In genomic region chr14:68718033-68718725, GRCh38 we compare ENCODE assay signal across 10 cellular contexts.
DNase-seq lines count a peak whose midpoint lies in the region; ATAC-seq, FAIRE-seq and TF ChIP-seq lines count a peak whose summit lies in the region.
"Had no signal": no experiment of that assay in that cellular context is flagged by ENCODE, and none has a peak within 500 bp of the region (broad histone marks: within the 10 kb centered on the region; RNA-seq: fewer than 3 reads in every experiment).

No MANE protein-coding gene starts in this region.

- H4K20me1 ChIP-seq in keratinocyte (ENCODE audit: control insufficient read depth, extremely low read depth, insufficient read depth, low read length), result no peaks in the 10 kb centered on the region

- H3K27me3 ChIP-seq in keratinocyte (ENCODE audit: control insufficient read depth, extremely low read depth, insufficient read depth, low read length), result no peaks in the 10 kb centered on the region
- H3K27me3 ChIP-seq in testis, result no peaks in the 10 kb centered on the region
- no peaks in the 10 kb centered on the region for H3K27me3 ChIP-seq in heart right ventricle
- H3K27me3 ChIP-seq: SJCRH30 had no signal

- H3K79me2 ChIP-seq in keratinocyte (ENCODE audit: control insufficient read depth, insufficient read depth, low read length), result no peaks in the 10 kb centered on the region

- H3K4me1 ChIP-seq in keratinocyte (ENCODE audit: control insufficient read depth, extremely low read depth, insufficient read depth, low read length), result no peaks in the 10 kb centered on the region
- H3K4me1 ChIP-seq in testis, result peaks cover 6% of the 10 kb centered on the region
- peaks cover 0 to 55% (median 9%) of the 10 kb centered on the region in 9 donors for H3K4me1 ChIP-seq in heart right ventricle

- no peak overlapping the region for H3K9ac ChIP-seq in keratinocyte (ENCODE audit: control insufficient read depth, extremely low read depth, insufficient read depth, low read length)

- DNase-seq in stimulated activated CD4-positive, alpha-beta T cell treated with anti-CD3 and anti-CD28 coated beads, Interleukin-1b, Interleukin-23, amount 100 ng/mL, for 48 hours, result peak; percentile 13
- DNase-seq in stimulated activated CD4-positive, alpha-beta T cell treated with anti-CD3 and anti-CD28 coated beads, Interleukin-2, amount 100 ng/mL, for 48 hours, result no peak
- DNase-seq in T-helper 17 cell (no peak), keratinocyte (ENCODE audit: low read depth, low spot score) (no peak), testis (no peak), heart right ventricle (no peak)

- H3K9me1 ChIP-seq in keratinocyte (ENCODE audit: control insufficient read depth, extremely low read depth, insufficient read depth, low read length), result no peaks in the 10 kb centered on the region

- H3K27me3 Mint-ChIP-seq in T-helper 17 cell, result no peaks in the 10 kb centered on the region

- no peak for TF ChIP-seq POLR2A in testis (IDR thresholded peaks at IDR 0.05)

- dilution Hi-C loops in keratinocyte (cut with MboI; ENCODE audit: extremely low pct_ligation_motif_present, low sequenced_read_pairs), result no loop called here

- peaks cover 28% of the 10 kb centered on the region for H3K4me1 Mint-ChIP-seq in T-helper 17 cell

- H3K9me3 ChIP-seq in T-helper 17 cell (ENCODE audit: control insufficient read depth, low read length, poor library complexity, severe bottlenecking), result no peaks in the 10 kb centered on the region
- H3K9me3 ChIP-seq in keratinocyte (ENCODE audit: control insufficient read depth, low read depth, low read length), result no peaks in the 10 kb centered on the region
- H3K9me3 ChIP-seq in testis, result no peaks in the 10 kb centered on the region
- peaks cover 0 to 9% (median 4%) of the 10 kb centered on the region in 11 donors for H3K9me3 ChIP-seq in heart right ventricle
- H3K9me3 ChIP-seq: SJCRH30 had no signal

- H3K36me3 Mint-ChIP-seq in T-helper 17 cell (ENCODE audit: low read depth), result no peaks in the 10 kb centered on the region

- H3K4me2 ChIP-seq in keratinocyte (ENCODE audit: control insufficient read depth, extremely low read depth, insufficient read depth, low read depth, low read length), result no peak overlapping the region

- H3K27ac ChIP-seq in keratinocyte (ENCODE audit: control insufficient read depth, insufficient read depth, low read length) (no peak overlapping the region), testis (no peak overlapping the region), heart right ventricle (no peak overlapping the region)
- H3K27ac ChIP-seq: SJCRH30 had no signal

- no peak for FAIRE-seq in keratinocyte (lab: Jason Lieb, UNC)

- intact Hi-C loops in testis (cut with DNase I; ENCODE audit: low total_unique reads) (no loop called here), heart right ventricle (cut with DNase I) (no loop called here)

- H3K36me3 ChIP-seq in keratinocyte (ENCODE audit: control insufficient read depth in 2 of 2, extremely low read depth in 1 of 2, insufficient read depth in 2 of 2, low read length in 2 of 2) (no peaks in the 10 kb centered on the region), testis (ENCODE audit: low read depth, missing control alignments) (no peaks in the 10 kb centered on the region), heart right ventricle (no peaks in the 10 kb centered on the region)
- H3K36me3 ChIP-seq: SJCRH30 had no signal

- no peak overlapping the region for H3K27ac Mint-ChIP-seq in T-helper 17 cell
- H3K27ac Mint-ChIP-seq: activated T-helper 1 cell treated with anti-CD3 and anti-CD28 coated beads, Interleukin-12 subunit alpha, Interleukin-12 subunit beta, Interleukin-2, Interleukin-4 antibody, amounts not matched to agents 30 ng/mL and 10 ng/mL and 1 ng/mL, durations not matched to agents 14 hours and 24 hours and 36 hours had no signal

- ATAC-seq in T-helper 17 cell, result peak; percentile 48
- ATAC-seq in HG03196 (IDR thresholded peaks at IDR 0.05; ENCODE audit: unreplicated experiment), result no peak
- ATAC-seq in heart right ventricle, result no peak
- ATAC-seq in GM18909 (IDR thresholded peaks at IDR 0.05; ENCODE audit: poor library complexity, unreplicated experiment), result no peak

- TF ChIP-seq CTCF in keratinocyte (optimal IDR thresholded peaks at IDR 0.05 in 1 of 3, IDR thresholded peaks at IDR 0.05 in 1 of 3, conservative IDR thresholded peaks at IDR 0.05 in 1 of 3; ENCODE audit: extremely low read depth in 1 of 3, insufficient read depth in 2 of 3, low read length in 3 of 3), result peak; percentile 53 to 72 (median 64)
- TF ChIP-seq CTCF in testis (IDR thresholded peaks at IDR 0.05), result peak in 1 of 3 experiments; percentile 42
- peak in 2 of 9 donors; percentile 11 to 45 for TF ChIP-seq CTCF in heart right ventricle (IDR thresholded peaks at IDR 0.05)

- H3K4me3 ChIP-seq in keratinocyte (ENCODE audit: control insufficient read depth in 2 of 3, extremely low read depth in 1 of 3, insufficient read depth in 2 of 3, low read depth in 1 of 3, low read length in 3 of 3) (no peak overlapping the region), testis (no peak overlapping the region), heart right ventricle (no peak overlapping the region)
- H3K4me3 ChIP-seq: SJCRH30 had no signal

- H3K4me3 Mint-ChIP-seq in T-helper 17 cell, result no peak overlapping the region
- H3K4me3 Mint-ChIP-seq: activated T-helper 1 cell treated with anti-CD3 and anti-CD28 coated beads, Interleukin-12 subunit alpha, Interleukin-12 subunit beta, Interleukin-2, Interleukin-4 antibody, amounts not matched to agents 30 ng/mL and 10 ng/mL and 1 ng/mL, durations not matched to agents 14 hours and 24 hours and 36 hours had no signal

- WGBS in testis, 2 donors, result 88 to 90% methylated on average over 4 of the region's 4 CpGs
- 92 to 98% methylated on average over 4 of the region's 4 CpGs for WGBS in heart right ventricle, 2 donors

- no peak overlapping the region for H2AFZ ChIP-seq in keratinocyte (ENCODE audit: control insufficient read depth, low read length)
